11 cellular contexts compared by ENCODE assay signal in the genomic region with DNA sequence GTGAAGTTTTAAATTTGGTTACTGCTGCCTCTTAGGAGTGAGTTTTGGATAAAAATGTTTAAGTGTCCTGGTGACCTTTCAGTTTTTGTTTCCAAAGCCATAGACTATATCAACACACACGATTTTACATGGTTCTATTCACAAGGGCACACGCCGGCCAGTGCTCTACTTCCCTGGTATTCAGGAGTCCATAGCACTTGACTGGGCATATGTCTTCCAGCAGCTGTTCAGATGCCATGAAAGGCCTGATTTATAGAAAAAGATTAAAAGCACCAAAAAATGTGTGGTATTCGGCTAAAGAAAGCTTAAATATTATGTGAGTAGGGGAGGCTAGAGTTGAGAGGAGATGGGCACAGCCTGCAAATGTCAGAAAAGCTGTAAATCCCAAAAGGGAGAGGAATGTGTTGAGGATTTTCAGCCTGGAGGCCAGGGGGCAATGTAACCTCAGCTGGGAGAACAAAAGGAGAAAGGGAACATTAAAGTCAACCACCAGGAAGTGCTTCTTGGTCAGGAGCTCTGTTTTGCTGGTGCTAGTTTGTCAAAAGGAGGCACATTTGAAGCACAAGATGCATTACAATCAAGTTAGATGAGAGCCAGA.
A peak's percentile ranks its signal among the peaks of the same experiment; 100 is the strongest.
DNase-seq lines count a peak whose midpoint lies in the region; ATAC-seq and TF ChIP-seq lines count a peak whose summit lies in the region.
"Had no signal": no experiment of that assay in that cellular context is flagged by ENCODE, and none has a peak within 500 bp of the region (broad histone marks: within the 10 kb centered on the region; RNA-seq: fewer than 3 reads in every experiment).

No MANE protein-coding gene starts in this region.

- dilution Hi-C loops in mammary epithelial cell (cut with HindIII; ENCODE audit: low sequenced_read_pairs): no loop called here

- H4K8ac ChIP-seq in mesenchymal stem cell (ENCODE audit: low read length): no peak overlapping the region

- H3K27ac ChIP-seq in mammary epithelial cell (ENCODE audit: insufficient read depth, low read depth, low read length) (no peak overlapping the region), mesenchymal stem cell (ENCODE audit: low read length, poor library complexity, severe bottlenecking) (peak overlapping the region; percentile 21), stomach (peak overlapping the region in 2 of 5 donors; percentile 9 to 30)

- no peaks in the 10 kb centered on the region for H3K36me3 ChIP-seq in BJ (ENCODE audit: control insufficient read depth, insufficient read depth, low read length)
- no peaks in the 10 kb centered on the region for H3K36me3 ChIP-seq in mammary epithelial cell (ENCODE audit: insufficient read depth, low read length)
- H3K36me3 ChIP-seq in mesenchymal stem cell (ENCODE audit: control insufficient read depth in 1 of 2, insufficient read depth in 2 of 2, low read depth in 1 of 2, low read length in 2 of 2): no peaks in the 10 kb centered on the region
- no peaks in the 10 kb centered on the region for H3K36me3 ChIP-seq in stomach

- no peak overlapping the region for H2BK15ac ChIP-seq in mesenchymal stem cell (ENCODE audit: low read depth, poor library complexity, severe bottlenecking)

- H3K27ac Mint-ChIP-seq in immature natural killer cell: peak overlapping the region in 1 of 6 donors; percentile 66

- no peak overlapping the region for H3K4me3 Mint-ChIP-seq in immature natural killer cell
- H3K4me3 Mint-ChIP-seq: activated naive CD8-positive, alpha-beta T cell had no signal

- peak overlapping the region in 1 of 2 experiments; percentile 29 for H3K18ac ChIP-seq in mesenchymal stem cell (ENCODE audit: low read depth in 1 of 2, low read length in 2 of 2)

- no TSS peak for BruUV-seq in mammary epithelial cell (replicated peaks; lab: Mats Ljungman, UMichigan)

- H4K91ac ChIP-seq in mesenchymal stem cell (ENCODE audit: low read length): no peak overlapping the region

- H3K4me2 ChIP-seq in mammary epithelial cell (ENCODE audit: insufficient read depth, low read depth, low read length): no peak overlapping the region
- H3K4me2 ChIP-seq in mesenchymal stem cell (ENCODE audit: low read length, poor library complexity, severe bottlenecking): no peak overlapping the region

- DNase-seq in BJ (ENCODE audit: low read depth): no peak
- no peak for DNase-seq in mammary epithelial cell
- peak; percentile 25 for DNase-seq in mesenchymal stem cell
- DNase-seq in immature natural killer cell: no peak
- no peak for DNase-seq in stomach
- DNase-seq: kidney glomerular epithelial cell; stimulated activated CD4-positive, alpha-beta T cell treated with anti-CD3 and anti-CD28 coated beads, Interleukin-4, amount 100 ng/mL, for 1 hour had no signal

- intact Hi-C loops in mammary epithelial cell (cut with micrococcal nuclease): no loop called here
- intact Hi-C loops in stomach (cut with DNase I; ENCODE audit: low total_unique reads): no loop called here

- H3K36me3 Mint-ChIP-seq in immature natural killer cell: peaks cover 10 to 27% (median 20%) of the 10 kb centered on the region in 3 donors

- TF ChIP-seq EP300 in Ishikawa (IDR thresholded peaks at IDR 0.05; ENCODE audit: borderline replicate concordance) (no peak), stomach (IDR thresholded peaks at IDR 0.05) (no peak)

- POLR2A ChIA-PET in BJ (lab: Charles Lee): no interaction called here

- peak; percentile 64 for TF ChIP-seq RAD21 in Ishikawa (IDR thresholded peaks at IDR 0.05; ENCODE audit: low read depth)

- H3K27me3 Mint-ChIP-seq in immature natural killer cell (ENCODE audit: low read depth in 3 of 3): peaks cover 0 to 4% (median under 1%) of the 10 kb centered on the region in 3 donors
- H3K27me3 Mint-ChIP-seq: activated naive CD8-positive, alpha-beta T cell had no signal

- ATAC-seq in GM19463 (IDR thresholded peaks at IDR 0.05; ENCODE audit: unreplicated experiment) (no peak), GM21786 (IDR thresholded peaks at IDR 0.05; ENCODE audit: unreplicated experiment) (no peak)

- no peaks in the 10 kb centered on the region for H3K27me3 ChIP-seq in BJ (ENCODE audit: control insufficient read depth, insufficient read depth, low read length)
- H3K27me3 ChIP-seq in mammary epithelial cell (ENCODE audit: insufficient read depth, low read length): no peaks in the 10 kb centered on the region
- no peaks in the 10 kb centered on the region for H3K27me3 ChIP-seq in mesenchymal stem cell (ENCODE audit: control insufficient read depth in 1 of 2, insufficient read depth in 1 of 2, low read length in 2 of 2)
- no peaks in the 10 kb centered on the region for H3K27me3 ChIP-seq in stomach

- H3K4me1 ChIP-seq in mammary epithelial cell (ENCODE audit: insufficient read depth, low read length) (no peaks in the 10 kb centered on the region), mesenchymal stem cell (ENCODE audit: control insufficient read depth, insufficient read depth, low read depth, low read length) (peaks cover 6% of the 10 kb centered on the region), stomach (peaks cover 6 to 42% (median 22%) of the 10 kb centered on the region in 4 donors)

- H3K9me3 Mint-ChIP-seq in immature natural killer cell: peaks cover 0 to 5% (median 4%) of the 10 kb centered on the region in 6 donors

- H3K79me2 ChIP-seq in mammary epithelial cell (ENCODE audit: insufficient read depth, low read length): no peaks in the 10 kb centered on the region

- no peaks in the 10 kb centered on the region for H4K20me1 ChIP-seq in mammary epithelial cell (ENCODE audit: insufficient read depth, low read length)

- H3K14ac ChIP-seq in mesenchymal stem cell (ENCODE audit: low read length in 2 of 2): no peak overlapping the region

- H3K79me1 ChIP-seq in mesenchymal stem cell (replicated peaks; ENCODE audit: low read length, poor library complexity, severe bottlenecking): no peaks in the 10 kb centered on the region

- TF ChIP-seq CTCF in BJ (IDR thresholded peaks at IDR 0.05; ENCODE audit: insufficient read depth, low read depth, low read length): peak; percentile 46
- TF ChIP-seq CTCF in mammary epithelial cell (conservative IDR thresholded peaks at IDR 0.05 in 1 of 2, IDR thresholded peaks at IDR 0.05 in 1 of 2; ENCODE audit: extremely low read depth in 1 of 2, insufficient read depth in 1 of 2, low read depth in 1 of 2, low read length in 2 of 2): peak; percentile 17 to 24
- no peak for TF ChIP-seq CTCF in stomach (IDR thresholded peaks at IDR 0.05)

- H3K4me1 Mint-ChIP-seq in immature natural killer cell: peaks cover 20 to 30% of the 10 kb centered on the region in 2 donors

- CTCF ChIA-PET in BJ (lab: Yijun Ruan, JAX): interaction anchor here (0.7 to 2.1 kb wide), 14 partner anchors 10 to 519 kb away, joined by 3 to 8 read pairs (median 4); no protein-coding TSS in a partner anchor
- CTCF ChIA-PET in mammary epithelial cell (lab: Charles Lee; ENCODE audit: low non-redundant PET): no interaction called here

- no peak for TF ChIP-seq POLR2A in stomach (IDR thresholded peaks at IDR 0.05)

- no peak overlapping the region for H2AFZ ChIP-seq in mammary epithelial cell (ENCODE audit: low read depth, low read length)
- no peak overlapping the region for H2AFZ ChIP-seq in mesenchymal stem cell (ENCODE audit: low read depth, low read length)

- no peak overlapping the region for H2BK12ac ChIP-seq in mesenchymal stem cell (ENCODE audit: low read length in 2 of 2)

- peaks cover 3% of the 10 kb centered on the region for H3K9me3 ChIP-seq in mammary epithelial cell (replicated peaks; ENCODE audit: insufficient read depth, low read length)
- no peaks in the 10 kb centered on the region for H3K9me3 ChIP-seq in mesenchymal stem cell (ENCODE audit: control insufficient read depth, low read length)
- H3K9me3 ChIP-seq in stomach: peaks cover 0 to 9% (median 0%) of the 10 kb centered on the region in 4 donors

- H3K23ac ChIP-seq in mesenchymal stem cell (ENCODE audit: low read length in 2 of 2): no peak overlapping the region

- 87% methylated on average over 4 of the region's 4 CpGs for WGBS in mammary epithelial cell (ENCODE audit: low coverage, missing lambda C conversion rate)
- 76% methylated on average over 4 of the region's 4 CpGs for WGBS in mesenchymal stem cell
- 69 to 81% (median 77%) methylated on average over 4 of the region's 4 CpGs for WGBS in stomach, 5 donors

- H2BK120ac ChIP-seq in mesenchymal stem cell (ENCODE audit: low read depth, low read length): no peak overlapping the region

- no peak overlapping the region for H2BK5ac ChIP-seq in mesenchymal stem cell (ENCODE audit: low read depth, low read length, poor library complexity, severe bottlenecking)

- in situ Hi-C loops in mammary epithelial cell (cut with MboI; ENCODE audit: low sequenced_read_pairs in 2 of 2): no loop called here

- H3K9ac ChIP-seq in mammary epithelial cell (ENCODE audit: insufficient read depth, low read length) (no peak overlapping the region), mesenchymal stem cell (ENCODE audit: low read length) (no peak overlapping the region)

- no peak overlapping the region for H2AK5ac ChIP-seq in mesenchymal stem cell (ENCODE audit: low read length, severe bottlenecking)

- H3K4me3 ChIP-seq in BJ (ENCODE audit: low read depth, low read length): no peak overlapping the region
- H3K4me3 ChIP-seq in mammary epithelial cell (replicated peaks in 1 of 3; ENCODE audit: insufficient read depth in 1 of 3, low read depth in 2 of 3, low read length in 3 of 3): no peak overlapping the region
- no peak overlapping the region for H3K4me3 ChIP-seq in mesenchymal stem cell (ENCODE audit: insufficient read depth in 1 of 2, low read depth in 1 of 2, low read length in 2 of 2)
- no peak overlapping the region for H3K4me3 ChIP-seq in stomach

- H3K4ac ChIP-seq in mesenchymal stem cell (ENCODE audit: low read depth in 1 of 2, low read length in 2 of 2): no peak overlapping the region

TF ChIP-seq in Ishikawa, 13 proteins besides CTCF, POLR2A, EP300 and RAD21:
- TF ChIP-seq NFIC (IDR thresholded peaks at IDR 0.05): no peak
- no peak for TF ChIP-seq FOXM1 (IDR thresholded peaks at IDR 0.05; ENCODE audit: borderline replicate concordance, low read depth)
- 0 out of 2 replicates have a peak, but pooled peaks have one; percentile 13 for TF ChIP-seq TEAD4 (IDR thresholded peaks at IDR 0.05)
- TF ChIP-seq CREB1 (IDR thresholded peaks at IDR 0.05; ENCODE audit: low read depth): no peak
TF ChIP-seq in Ishikawa: peak in this region for 1.

Comparison
In these comparisons a context has a peak if more than half of its experiments do, and no peak if none do; other contexts are left out.
1. CTCF ChIP-seq: peak in BJ (single experiment) and mammary epithelial cell (2 of 2); none in stomach (0 of 7).